Comparison of ENCODE assay signal across 8 cellular contexts in the genomic region with DNA sequence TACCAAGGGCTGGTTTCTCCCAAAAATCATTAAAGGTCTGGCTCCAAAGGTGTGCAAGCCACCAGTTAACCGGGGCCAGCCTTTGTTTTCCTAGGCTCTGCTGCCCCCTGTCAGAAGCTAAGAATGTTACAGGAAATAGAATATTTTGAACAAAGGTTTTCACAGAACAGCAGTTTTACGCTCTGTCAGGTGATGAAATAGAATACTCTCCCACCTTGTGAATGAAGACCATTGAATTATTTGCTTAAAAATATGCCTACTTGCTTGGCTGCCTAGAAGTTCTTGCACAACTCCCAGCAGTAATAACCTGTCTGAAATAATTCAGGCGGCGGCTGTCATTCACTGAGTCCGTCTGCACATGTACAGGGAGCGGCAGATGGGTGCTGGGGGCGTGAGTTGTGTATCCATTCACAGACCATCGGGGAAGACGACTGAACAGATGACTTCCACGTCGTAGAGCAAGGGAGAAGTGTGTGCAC. TPM values are rescaled to one million over a fixed set of nuclear protein-coding genes. Genes with fewer than 3 reads are reported as not detected.
DNase-seq lines count a peak whose midpoint lies in the region; ATAC-seq and TF ChIP-seq lines count a peak whose summit lies in the region.

No MANE protein-coding gene starts in this region.

- peaks cover 0 to 3% (median 0%) of the 10 kb centered on the region in 4 donors for H3K4me1 ChIP-seq in liver (ENCODE audit: control insufficient read depth in 4 of 4, insufficient read depth in 4 of 4, low read length in 3 of 4)

- 33% methylated on average over 11 of the region's 11 CpGs for WGBS in liver

- no peak overlapping the region for H3K9ac ChIP-seq in liver (ENCODE audit: low read depth in 1 of 2, low read length in 2 of 2)

- no peaks in the 10 kb centered on the region for H3K27me3 ChIP-seq in liver (ENCODE audit: control insufficient read depth in 4 of 4, insufficient read depth in 4 of 4, low read length in 3 of 4)

- DNase-seq in AML-193 (lab: John Stamatoyannopoulos, UW) = peak; percentile 22 to 45
- DNase-seq in NCI-H2196 treated with DMSO at 0.1 percent for 48 hours (lab: John Stamatoyannopoulos, UW; ENCODE audit: unreplicated experiment) = peak; percentile 71
- peak; percentile 42 to 53 for DNase-seq in activated CD4-positive, alpha-beta T cell treated with anti-CD3 and anti-CD28 coated beads for 24 hours (ENCODE audit: low read depth in 2 of 2)
- peak; percentile 79 for DNase-seq in cerebellum (ENCODE audit: low spot score)
- peak; percentile 14 to 43 (median 31) for DNase-seq in stimulated activated CD4-positive, alpha-beta T cell treated with anti-CD3 and anti-CD28 coated beads, TNF-alpha, amount 100 ng/mL, for 4 hours (ENCODE audit: low read depth in 3 of 3)

- peak; percentile 98 to 99 for TF ChIP-seq RAD21 in liver (IDR thresholded peaks at IDR 0.05)

- H3K9me3 ChIP-seq in liver (ENCODE audit: control insufficient read depth in 4 of 4, low read length in 3 of 4) = no peaks in the 10 kb centered on the region

- TF ChIP-seq CTCF in liver (IDR thresholded peaks at IDR 0.05; ENCODE audit: low read depth, low read length, missing input control) = peak; percentile 84

- ATAC-seq in GM21515 (IDR thresholded peaks at IDR 0.05; ENCODE audit: unreplicated experiment) (peak; percentile 57), HG02763 (IDR thresholded peaks at IDR 0.05; ENCODE audit: unreplicated experiment) (no peak)

- no peak overlapping the region for H3K27ac ChIP-seq in liver (ENCODE audit: low read depth in 1 of 2, low read length in 2 of 2)

- no peaks in the 10 kb centered on the region for H3K36me3 ChIP-seq in liver (ENCODE audit: control insufficient read depth in 4 of 4, insufficient read depth in 3 of 4, low read depth in 1 of 4, low read length in 3 of 4)

- no peak overlapping the region for H3K4me3 ChIP-seq in liver (ENCODE audit: low read depth in 1 of 3, low read length in 3 of 3)

TF ChIP-seq in liver, 16 proteins besides CTCF, POLR2A, EP300 and RAD21:
- no peak for TF ChIP-seq SP1 (IDR thresholded peaks at IDR 0.05)
- TF ChIP-seq, protein P1, sequence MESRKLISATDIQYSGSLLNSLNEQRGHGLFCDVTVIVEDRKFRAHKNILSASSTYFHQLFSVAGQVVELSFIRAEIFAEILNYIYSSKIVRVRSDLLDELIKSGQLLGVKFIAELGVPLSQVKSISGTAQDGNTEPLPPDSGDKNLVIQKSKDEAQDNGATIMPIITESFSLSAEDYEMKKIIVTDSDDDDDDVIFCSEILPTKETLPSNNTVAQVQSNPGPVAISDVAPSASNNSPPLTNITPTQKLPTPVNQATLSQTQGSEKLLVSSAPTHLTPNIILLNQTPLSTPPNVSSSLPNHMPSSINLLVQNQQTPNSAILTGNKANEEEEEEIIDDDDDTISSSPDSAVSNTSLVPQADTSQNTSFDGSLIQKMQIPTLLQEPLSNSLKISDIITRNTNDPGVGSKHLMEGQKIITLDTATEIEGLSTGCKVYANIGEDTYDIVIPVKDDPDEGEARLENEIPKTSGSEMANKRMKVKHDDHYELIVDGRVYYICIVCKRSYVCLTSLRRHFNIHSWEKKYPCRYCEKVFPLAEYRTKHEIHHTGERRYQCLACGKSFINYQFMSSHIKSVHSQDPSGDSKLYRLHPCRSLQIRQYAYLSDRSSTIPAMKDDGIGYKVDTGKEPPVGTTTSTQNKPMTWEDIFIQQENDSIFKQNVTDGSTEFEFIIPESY (IDR thresholded peaks at IDR 0.05) = no peak
- no peak for TF ChIP-seq TAF1 (conservative IDR thresholded peaks at IDR 0.05)
- no peak for TF ChIP-seq HNF4G (IDR thresholded peaks at IDR 0.05)
- TF ChIP-seq, protein P2, sequence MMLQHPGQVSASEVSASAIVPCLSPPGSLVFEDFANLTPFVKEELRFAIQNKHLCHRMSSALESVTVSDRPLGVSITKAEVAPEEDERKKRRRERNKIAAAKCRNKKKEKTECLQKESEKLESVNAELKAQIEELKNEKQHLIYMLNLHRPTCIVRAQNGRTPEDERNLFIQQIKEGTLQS (IDR thresholded peaks at IDR 0.05) = no peak
- TF ChIP-seq FOXA2 (IDR thresholded peaks at IDR 0.05) = no peak
- no peak for TF ChIP-seq FOXA1 (IDR thresholded peaks at IDR 0.05)
TF ChIP-seq in liver: peak in this region for 0.

RNA-seq across cellular contexts. Expression of a gene that starts 56.3 kb away (rescaled TPM):
- total RNA-seq in cerebellum (320 TPM), liver (100 to 1,000 TPM; 121 to 180 TPM)
- polyA plus RNA-seq in liver = 100 to 1,000 TPM in 1 of 2 donors, 10 to 100 TPM in 1; 44.1 to 156 TPM
